In genomic region chr5:126365446-126366198, GRCh38 we compare ENCODE assay signal across 1 cellular context.
A peak's percentile ranks its signal among the peaks of the same experiment; 100 is the strongest.
TF ChIP-seq lines count a peak whose summit lies in the region.

No MANE protein-coding gene starts in this region.

TF ChIP-seq in HepG2, 621 proteins besides CTCF, POLR2A, EP300 and RAD21 (continued from another document and continues in another):
- TF ChIP-seq KIAA2018 (CRISPR knock-in tag; IDR thresholded peaks at IDR 0.05; ENCODE audit: borderline replicate concordance), result no peak
- TF ChIP-seq ZBTB10 (CRISPR knock-in tag; IDR thresholded peaks at IDR 0.05; ENCODE audit: borderline replicate concordance), result no peak
- TF ChIP-seq ZNF790 (CRISPR knock-in tag; IDR thresholded peaks at IDR 0.05; ENCODE audit: borderline replicate concordance), result no peak
- no peak for TF ChIP-seq ZNF747 (CRISPR knock-in tag; IDR thresholded peaks at IDR 0.05; ENCODE audit: borderline replicate concordance)
- TF ChIP-seq ERF (CRISPR knock-in tag; IDR thresholded peaks at IDR 0.05), result no peak
- no peak for TF ChIP-seq KAT7 (CRISPR knock-in tag; IDR thresholded peaks at IDR 0.05; ENCODE audit: borderline replicate concordance)
- TF ChIP-seq IRX3 (CRISPR knock-in tag; IDR thresholded peaks at IDR 0.05; ENCODE audit: borderline replicate concordance, low read depth), result no peak
- TF ChIP-seq ZNF292 (CRISPR knock-in tag; IDR thresholded peaks at IDR 0.05; ENCODE audit: borderline replicate concordance, low read depth), result no peak
- TF ChIP-seq BCLAF1 (IDR thresholded peaks at IDR 0.05), result no peak
- TF ChIP-seq ZIK1 (CRISPR knock-in tag; IDR thresholded peaks at IDR 0.05; ENCODE audit: borderline replicate concordance, low read depth), result no peak
- TF ChIP-seq ZNF710 (CRISPR knock-in tag; IDR thresholded peaks at IDR 0.05; ENCODE audit: borderline replicate concordance), result no peak
- no peak for TF ChIP-seq ZNF225 (CRISPR knock-in tag; IDR thresholded peaks at IDR 0.05)
- peak; percentile 67; the same call in 1 of the 2 replicates for TF ChIP-seq AHDC1 (CRISPR knock-in tag; IDR thresholded peaks at IDR 0.05; ENCODE audit: borderline replicate concordance)
- peak; percentile 15; the same call in 1 of the 2 replicates for TF ChIP-seq RARA (CRISPR knock-in tag; IDR thresholded peaks at IDR 0.05)
- no peak for TF ChIP-seq ZNF44 (CRISPR knock-in tag; IDR thresholded peaks at IDR 0.05)
- TF ChIP-seq ZKSCAN1 (IDR thresholded peaks at IDR 0.05; ENCODE audit: low read length), result no peak
- no peak for TF ChIP-seq CERS6 (CRISPR knock-in tag; IDR thresholded peaks at IDR 0.05)
- no peak for TF ChIP-seq MLXIP (CRISPR knock-in tag; IDR thresholded peaks at IDR 0.05; ENCODE audit: borderline replicate concordance)
- TF ChIP-seq ZNF296 (CRISPR knock-in tag; conservative IDR thresholded peaks at IDR 0.05), result no peak
- TF ChIP-seq NR1H2 (CRISPR knock-in tag; IDR thresholded peaks at IDR 0.05; ENCODE audit: borderline replicate concordance, low read depth), result no peak
- no peak for TF ChIP-seq HNRNPLL (IDR thresholded peaks at IDR 0.05; ENCODE audit: low read depth, low read length, poor library complexity, severe bottlenecking)
- no peak for TF ChIP-seq ATRX (CRISPR knock-in tag; IDR thresholded peaks at IDR 0.05; ENCODE audit: borderline replicate concordance)
- TF ChIP-seq ZNF329 (CRISPR knock-in tag; IDR thresholded peaks at IDR 0.05; ENCODE audit: low read depth), result no peak
- TF ChIP-seq ZNF274 (CRISPR knock-in tag; IDR thresholded peaks at IDR 0.05), result no peak
- TF ChIP-seq CBFB (CRISPR knock-in tag; IDR thresholded peaks at IDR 0.05), result no peak
- no peak for TF ChIP-seq SP4 (CRISPR knock-in tag; IDR thresholded peaks at IDR 0.05)
- TF ChIP-seq ZNF572 (CRISPR knock-in tag; IDR thresholded peaks at IDR 0.05), result no peak
- no peak for TF ChIP-seq ZNF547 (CRISPR knock-in tag; IDR thresholded peaks at IDR 0.05)
- no peak for TF ChIP-seq ZNF672 (CRISPR knock-in tag; IDR thresholded peaks at IDR 0.05)
- no peak for TF ChIP-seq SSRP1 (CRISPR knock-in tag; IDR thresholded peaks at IDR 0.05)
- TF ChIP-seq KLF11 (CRISPR knock-in tag; IDR thresholded peaks at IDR 0.05), result no peak
